Comparison of ENCODE assay signal across 2 cellular contexts in the genomic region with DNA sequence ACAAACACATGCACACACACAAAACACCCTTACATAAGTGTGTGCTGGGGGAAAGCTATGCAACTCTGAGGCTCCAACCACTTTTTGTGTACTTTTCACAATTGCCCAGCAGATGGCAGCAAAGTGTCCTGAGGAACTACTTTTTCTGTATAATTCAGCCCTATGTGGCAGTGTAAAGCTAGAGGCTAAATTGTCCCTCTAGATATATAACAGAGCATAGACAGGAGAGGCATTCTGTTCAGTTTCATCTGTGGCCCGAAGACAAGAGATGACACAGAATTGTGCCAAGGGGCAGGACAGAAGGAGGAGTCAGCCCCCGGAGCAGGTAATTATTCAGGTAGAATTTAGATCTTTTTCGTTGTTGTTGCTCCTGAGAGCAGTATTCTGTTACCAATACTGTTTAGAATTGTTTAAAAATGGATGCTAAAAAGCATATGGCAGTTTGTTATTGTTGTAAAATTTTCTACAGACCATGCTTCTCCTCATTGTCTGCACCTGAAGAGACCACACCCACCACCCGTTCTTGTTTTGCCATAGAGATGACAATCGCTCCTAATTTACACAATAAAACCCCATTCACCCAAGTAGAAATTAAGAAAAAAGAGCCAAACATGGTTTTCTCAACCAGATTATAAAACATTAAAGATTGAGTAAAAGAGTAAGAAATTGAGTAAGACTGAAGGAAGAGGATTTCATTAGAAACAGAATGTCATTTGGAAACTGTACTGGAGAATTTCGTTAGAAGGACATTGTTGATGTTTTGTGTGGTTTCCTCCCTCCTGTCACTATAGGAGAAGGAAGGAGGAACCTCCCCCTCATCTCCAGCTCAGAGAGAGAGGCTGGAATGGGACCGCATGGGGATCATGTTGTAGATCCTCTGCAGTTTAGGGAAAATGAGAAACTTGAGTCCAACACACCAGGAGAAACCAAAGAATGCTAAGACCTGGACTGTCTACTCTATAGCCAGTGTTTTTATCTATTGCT.
TF ChIP-seq lines count a peak whose summit lies in the region.

No MANE protein-coding gene starts in this region.

TF ChIP-seq in GM12891, 5 proteins besides CTCF, POLR2A, EP300 and RAD21 (continued from another document):
- no peak for TF ChIP-seq SPI1 (IDR thresholded peaks at IDR 0.05; ENCODE audit: low read depth, low read length)

TF ChIP-seq in K562, 482 proteins besides CTCF, POLR2A, EP300 and RAD21:
- TF ChIP-seq, protein P1, sequence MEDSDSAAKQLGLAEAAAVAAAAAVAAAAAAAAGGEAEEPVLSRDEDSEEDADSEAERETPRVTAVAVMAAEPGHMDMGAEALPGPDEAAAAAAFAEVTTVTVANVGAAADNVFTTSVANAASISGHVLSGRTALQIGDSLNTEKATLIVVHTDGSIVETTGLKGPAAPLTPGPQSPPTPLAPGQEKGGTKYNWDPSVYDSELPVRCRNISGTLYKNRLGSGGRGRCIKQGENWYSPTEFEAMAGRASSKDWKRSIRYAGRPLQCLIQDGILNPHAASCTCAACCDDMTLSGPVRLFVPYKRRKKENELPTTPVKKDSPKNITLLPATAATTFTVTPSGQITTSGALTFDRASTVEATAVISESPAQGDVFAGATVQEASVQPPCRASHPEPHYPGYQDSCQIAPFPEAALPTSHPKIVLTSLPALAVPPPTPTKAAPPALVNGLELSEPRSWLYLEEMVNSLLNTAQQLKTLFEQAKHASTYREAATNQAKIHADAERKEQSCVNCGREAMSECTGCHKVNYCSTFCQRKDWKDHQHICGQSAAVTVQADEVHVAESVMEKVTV (CRISPR knock-in tag; IDR thresholded peaks at IDR 0.05), result peak; percentile 55
- TF ChIP-seq SMC3 (conservative IDR thresholded peaks at IDR 0.05; ENCODE audit: insufficient read depth, low read depth, low read length) (peak; percentile 28; the same call in 1 of the 2 replicates), HIVEP1 (CRISPR knock-in tag; IDR thresholded peaks at IDR 0.05) (no peak)
TF ChIP-seq in K562: peak in this region for 2.
